1 cellular context compared by ENCODE assay signal in the genomic region with DNA sequence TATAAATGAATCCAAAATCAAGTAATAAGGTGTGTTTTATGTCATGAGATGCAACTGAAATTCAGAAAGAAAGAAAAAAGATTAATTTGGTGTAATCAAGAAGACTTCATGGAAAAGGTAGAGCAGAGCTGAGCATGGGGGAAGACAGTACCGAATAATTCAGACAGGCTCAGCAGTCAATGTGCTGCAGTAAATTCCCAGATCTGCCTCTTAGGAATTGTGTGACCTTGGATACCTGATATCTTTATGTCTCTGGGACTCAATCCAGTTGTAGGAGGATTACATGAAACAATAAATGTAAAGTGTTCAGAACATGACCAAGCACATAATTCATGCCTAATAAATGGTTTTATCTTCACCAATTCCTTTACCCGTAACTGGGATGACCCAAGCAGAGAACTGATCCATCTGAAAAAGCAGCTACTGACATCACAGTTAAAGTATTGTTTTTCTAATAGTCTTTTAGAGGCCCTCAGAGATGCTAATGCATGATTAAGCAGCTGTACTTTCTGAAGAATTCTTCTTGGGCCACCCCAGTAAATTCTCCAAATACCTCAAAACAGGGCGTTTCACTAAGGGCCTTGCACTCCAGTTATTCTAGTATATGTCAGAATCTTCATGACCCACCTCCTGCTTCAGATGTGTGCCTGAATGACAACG.
TF ChIP-seq lines count a peak whose summit lies in the region.

No MANE protein-coding gene starts in this region.

TF ChIP-seq in GM23338, 12 proteins besides CTCF, POLR2A, EP300 and RAD21:
- TF ChIP-seq JUNB (IDR thresholded peaks at IDR 0.05; ENCODE audit: unreplicated experiment) (no peak), NANOG (IDR thresholded peaks at IDR 0.05; ENCODE audit: borderline replicate concordance) (peak; percentile 59; the same call in 1 of the 2 replicates)
- TF ChIP-seq, protein P1, sequence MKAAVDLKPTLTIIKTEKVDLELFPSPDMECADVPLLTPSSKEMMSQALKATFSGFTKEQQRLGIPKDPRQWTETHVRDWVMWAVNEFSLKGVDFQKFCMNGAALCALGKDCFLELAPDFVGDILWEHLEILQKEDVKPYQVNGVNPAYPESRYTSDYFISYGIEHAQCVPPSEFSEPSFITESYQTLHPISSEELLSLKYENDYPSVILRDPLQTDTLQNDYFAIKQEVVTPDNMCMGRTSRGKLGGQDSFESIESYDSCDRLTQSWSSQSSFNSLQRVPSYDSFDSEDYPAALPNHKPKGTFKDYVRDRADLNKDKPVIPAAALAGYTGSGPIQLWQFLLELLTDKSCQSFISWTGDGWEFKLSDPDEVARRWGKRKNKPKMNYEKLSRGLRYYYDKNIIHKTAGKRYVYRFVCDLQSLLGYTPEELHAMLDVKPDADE (IDR thresholded peaks at IDR 0.05), result no peak
- TF ChIP-seq, protein P2, sequence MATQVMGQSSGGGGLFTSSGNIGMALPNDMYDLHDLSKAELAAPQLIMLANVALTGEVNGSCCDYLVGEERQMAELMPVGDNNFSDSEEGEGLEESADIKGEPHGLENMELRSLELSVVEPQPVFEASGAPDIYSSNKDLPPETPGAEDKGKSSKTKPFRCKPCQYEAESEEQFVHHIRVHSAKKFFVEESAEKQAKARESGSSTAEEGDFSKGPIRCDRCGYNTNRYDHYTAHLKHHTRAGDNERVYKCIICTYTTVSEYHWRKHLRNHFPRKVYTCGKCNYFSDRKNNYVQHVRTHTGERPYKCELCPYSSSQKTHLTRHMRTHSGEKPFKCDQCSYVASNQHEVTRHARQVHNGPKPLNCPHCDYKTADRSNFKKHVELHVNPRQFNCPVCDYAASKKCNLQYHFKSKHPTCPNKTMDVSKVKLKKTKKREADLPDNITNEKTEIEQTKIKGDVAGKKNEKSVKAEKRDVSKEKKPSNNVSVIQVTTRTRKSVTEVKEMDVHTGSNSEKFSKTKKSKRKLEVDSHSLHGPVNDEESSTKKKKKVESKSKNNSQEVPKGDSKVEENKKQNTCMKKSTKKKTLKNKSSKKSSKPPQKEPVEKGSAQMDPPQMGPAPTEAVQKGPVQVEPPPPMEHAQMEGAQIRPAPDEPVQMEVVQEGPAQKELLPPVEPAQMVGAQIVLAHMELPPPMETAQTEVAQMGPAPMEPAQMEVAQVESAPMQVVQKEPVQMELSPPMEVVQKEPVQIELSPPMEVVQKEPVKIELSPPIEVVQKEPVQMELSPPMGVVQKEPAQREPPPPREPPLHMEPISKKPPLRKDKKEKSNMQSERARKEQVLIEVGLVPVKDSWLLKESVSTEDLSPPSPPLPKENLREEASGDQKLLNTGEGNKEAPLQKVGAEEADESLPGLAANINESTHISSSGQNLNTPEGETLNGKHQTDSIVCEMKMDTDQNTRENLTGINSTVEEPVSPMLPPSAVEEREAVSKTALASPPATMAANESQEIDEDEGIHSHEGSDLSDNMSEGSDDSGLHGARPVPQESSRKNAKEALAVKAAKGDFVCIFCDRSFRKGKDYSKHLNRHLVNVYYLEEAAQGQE (IDR thresholded peaks at IDR 0.05; ENCODE audit: unreplicated experiment), result no peak
TF ChIP-seq in GM23338: peak in this region for 1.
